In genomic region chr20:11838076-11838636, GRCh38 we compare ENCODE assay signal across 1 cellular context.
TF ChIP-seq lines count a peak whose summit lies in the region.

No MANE protein-coding gene starts in this region.

TF ChIP-seq in K562, 482 proteins besides CTCF, POLR2A, EP300 and RAD21 (continued from another document):
- TF ChIP-seq, protein P1, sequence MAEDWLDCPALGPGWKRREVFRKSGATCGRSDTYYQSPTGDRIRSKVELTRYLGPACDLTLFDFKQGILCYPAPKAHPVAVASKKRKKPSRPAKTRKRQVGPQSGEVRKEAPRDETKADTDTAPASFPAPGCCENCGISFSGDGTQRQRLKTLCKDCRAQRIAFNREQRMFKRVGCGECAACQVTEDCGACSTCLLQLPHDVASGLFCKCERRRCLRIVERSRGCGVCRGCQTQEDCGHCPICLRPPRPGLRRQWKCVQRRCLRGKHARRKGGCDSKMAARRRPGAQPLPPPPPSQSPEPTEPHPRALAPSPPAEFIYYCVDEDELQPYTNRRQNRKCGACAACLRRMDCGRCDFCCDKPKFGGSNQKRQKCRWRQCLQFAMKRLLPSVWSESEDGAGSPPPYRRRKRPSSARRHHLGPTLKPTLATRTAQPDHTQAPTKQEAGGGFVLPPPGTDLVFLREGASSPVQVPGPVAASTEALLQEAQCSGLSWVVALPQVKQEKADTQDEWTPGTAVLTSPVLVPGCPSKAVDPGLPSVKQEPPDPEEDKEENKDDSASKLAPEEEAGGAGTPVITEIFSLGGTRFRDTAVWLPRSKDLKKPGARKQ (CRISPR knock-in tag; IDR thresholded peaks at IDR 0.05): no peak
